ENCODE assay signal across 1 cellular context in the genomic region with DNA sequence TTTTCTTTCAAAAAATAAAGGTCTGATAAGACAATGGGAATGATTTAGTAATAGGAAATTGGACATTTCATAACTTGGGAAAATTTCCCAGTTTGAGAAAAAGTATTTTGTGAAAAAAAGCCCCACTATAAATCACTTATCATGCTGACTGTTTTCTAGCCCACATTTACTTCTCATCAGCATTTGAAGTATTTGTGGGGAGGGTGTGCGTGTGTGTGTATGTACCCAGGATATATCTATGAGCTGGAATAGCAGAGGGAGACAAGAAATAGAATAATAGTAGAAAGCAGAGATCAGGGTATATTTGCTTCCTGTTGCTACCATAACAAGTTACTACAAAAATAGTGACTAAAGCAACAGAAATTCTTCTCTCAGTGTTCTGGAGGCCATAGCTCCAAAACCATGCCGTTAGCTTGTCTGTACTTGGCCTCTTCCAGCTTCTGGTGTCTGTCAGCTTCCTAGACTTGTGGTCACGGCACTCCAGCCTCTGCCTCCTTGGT.
TF ChIP-seq lines count a peak whose summit lies in the region.

No MANE protein-coding gene starts in this region.

TF ChIP-seq in IMR-90, 13 proteins besides CTCF, POLR2A, EP300 and RAD21 (continued from another document):
- no peak for TF ChIP-seq MAZ (IDR thresholded peaks at IDR 0.05; ENCODE audit: borderline replicate concordance, low read depth, low read length)
- TF ChIP-seq RFX5 (IDR thresholded peaks at IDR 0.05; ENCODE audit: low read depth, low read length): no peak
- TF ChIP-seq FOS (IDR thresholded peaks at IDR 0.05; ENCODE audit: low read depth, low read length): no peak; the same call in 1 of the 2 replicates
- no peak for TF ChIP-seq MXI1 (IDR thresholded peaks at IDR 0.05; ENCODE audit: borderline replicate concordance, low read depth, low read length)
- TF ChIP-seq CHD1 (IDR thresholded peaks at IDR 0.05; ENCODE audit: low read depth, low read length): no peak
- no peak for TF ChIP-seq BHLHE40 (IDR thresholded peaks at IDR 0.05; ENCODE audit: low read depth, low read length)
- TF ChIP-seq, protein P1, sequence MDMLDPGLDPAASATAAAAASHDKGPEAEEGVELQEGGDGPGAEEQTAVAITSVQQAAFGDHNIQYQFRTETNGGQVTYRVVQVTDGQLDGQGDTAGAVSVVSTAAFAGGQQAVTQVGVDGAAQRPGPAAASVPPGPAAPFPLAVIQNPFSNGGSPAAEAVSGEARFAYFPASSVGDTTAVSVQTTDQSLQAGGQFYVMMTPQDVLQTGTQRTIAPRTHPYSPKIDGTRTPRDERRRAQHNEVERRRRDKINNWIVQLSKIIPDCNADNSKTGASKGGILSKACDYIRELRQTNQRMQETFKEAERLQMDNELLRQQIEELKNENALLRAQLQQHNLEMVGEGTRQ (IDR thresholded peaks at IDR 0.05; ENCODE audit: low read depth, low read length): no peak
- peak; percentile 9; the same call in 1 of the 2 replicates for TF ChIP-seq NFE2L2 (IDR thresholded peaks at IDR 0.05; ENCODE audit: low read depth, low read length)
- no peak for TF ChIP-seq ELK1 (IDR thresholded peaks at IDR 0.05; ENCODE audit: borderline replicate concordance, low read depth, low read length)
- TF ChIP-seq SMC3 (IDR thresholded peaks at IDR 0.05; ENCODE audit: low read depth, low read length): no peak
- TF ChIP-seq RCOR1 (IDR thresholded peaks at IDR 0.05; ENCODE audit: insufficient replicate concordance, low read length): no peak
- 0 out of 2 replicates have a peak, but pooled peaks have one; percentile 21 for TF ChIP-seq MAFK (IDR thresholded peaks at IDR 0.05; ENCODE audit: low read depth, low read length)
